In genomic region chr5:51625224-51625968, GRCh38 we compare ENCODE assay signal across 28 cellular contexts.
"Had no signal": no experiment of that assay in that cellular context is flagged by ENCODE, and none has a peak within 500 bp of the region (broad histone marks: within the 10 kb centered on the region; RNA-seq: fewer than 3 reads in every experiment).

No MANE protein-coding gene starts in this region.

- FAIRE-seq: colon, endometrium, endothelial cell of umbilical vein, frontal cortex had no signal

- H3K27ac ChIP-seq: colonic mucosa, coronary artery, dorsolateral prefrontal cortex, epithelial cell of prostate, esophagus muscularis mucosa, esophagus squamous epithelium, foreskin keratinocyte, gastrocnemius medialis, gastroesophageal sphincter, heart left ventricle, heart right ventricle had no signal

- H3K27me3 ChIP-seq: colonic mucosa, esophagus muscularis mucosa, esophagus squamous epithelium, foreskin keratinocyte, gastrocnemius medialis, gastroesophageal sphincter, heart left ventricle, heart right ventricle had no signal

- DNase-seq: colonic mucosa; cortex of kidney; dermis blood vessel endothelial cell; dorsolateral prefrontal cortex; effector CD4-positive, alpha-beta T cell; effector CD8-positive, alpha-beta T cell; effector memory CD4-positive, alpha-beta T cell; effector memory CD8-positive, alpha-beta T cell; endodermal cell; erythroblast; esophagus squamous epithelium; foreskin fibroblast; foreskin keratinocyte; foreskin melanocyte; gastrocnemius medialis; glutamatergic neuron; head of caudate nucleus; heart left ventricle; heart right ventricle had no signal

- H3K4me3 ChIP-seq: colonic mucosa, coronary artery, dorsolateral prefrontal cortex, esophagus muscularis mucosa, esophagus squamous epithelium, gastrocnemius medialis, gastroesophageal sphincter, heart left ventricle, heart right ventricle had no signal

- ATAC-seq: effector memory CD8-positive, alpha-beta T cell; esophagus mucosa; foreskin keratinocyte; gastrocnemius medialis; gastroesophageal sphincter; heart left ventricle; heart right ventricle had no signal

- H3K9me3 ChIP-seq: colonic mucosa, esophagus squamous epithelium, gastrocnemius medialis, gastroesophageal sphincter had no signal

- H3K36me3 ChIP-seq: colonic mucosa, esophagus muscularis mucosa, esophagus squamous epithelium, gastrocnemius medialis, gastroesophageal sphincter, heart left ventricle, heart right ventricle had no signal

- H3K4me1 ChIP-seq: colonic mucosa, esophagus muscularis mucosa, esophagus squamous epithelium, foreskin keratinocyte, gastrocnemius medialis, gastroesophageal sphincter, heart left ventricle, heart right ventricle had no signal
